ENCODE assay signal across 31 cellular contexts in genomic region chr1:43591181-43591580, GRCh38.
"Had no signal": no experiment of that assay in that cellular context is flagged by ENCODE, and none has a peak within 500 bp of the region (broad histone marks: within the 10 kb centered on the region; RNA-seq: fewer than 3 reads in every experiment).

No MANE protein-coding gene starts in this region.

- H3K36me3 ChIP-seq: breast epithelium had no signal

- H3K27ac Mint-ChIP-seq: activated B cell treated with CpG ODN at 0.5 μM for 24 hours; activated CD8-positive, alpha-beta T cell treated with anti-CD3 and anti-CD28 coated beads for 36 hours; activated naive CD8-positive, alpha-beta T cell; activated T-helper 17 cell treated with anti-CD3 and anti-CD28 coated beads, Interleukin-2, amount 50 U/mL, for 72 hours; T-helper 17 cell; T-helper 2 cell treated with Interferon-gamma antibody and Interleukin-4, amounts not matched to agents 5 μg/mL and 100 μg/mL, for 36 hours had no signal

- H3K4me1 Mint-ChIP-seq: activated B cell treated with CpG ODN at 0.5 μM for 24 hours; activated T-helper 17 cell treated with anti-CD3 and anti-CD28 coated beads, Interleukin-2, amount 50 U/mL, for 72 hours; T-helper 17 cell had no signal

- H3K9me3 Mint-ChIP-seq: activated B cell treated with CpG ODN at 0.5 μM for 24 hours; activated CD8-positive, alpha-beta T cell treated with anti-CD3 and anti-CD28 coated beads for 36 hours; activated T-cell treated with anti-CD3 and anti-CD28 coated beads, Interleukin-2, amount 50 U/mL, for 4 hours; activated T-helper 17 cell treated with anti-CD3 and anti-CD28 coated beads, Interleukin-2, amount 50 U/mL, for 72 hours; brain; T-helper 2 cell treated with Interferon-gamma antibody and Interleukin-4, amounts not matched to agents 5 μg/mL and 100 μg/mL, for 36 hours had no signal

- DNase-seq: activated B cell treated with CpG ODN at 0.5 μM for 24 hours; activated CD4-positive, alpha-beta T cell treated with anti-CD3 and anti-CD28 coated beads for 48 hours; activated CD4-positive, alpha-beta T cell treated with anti-CD3 and anti-CD28 coated beads, Interleukin-2, amount 50 U/mL, for 1 hour; activated CD4-positive, alpha-beta T cell treated with anti-CD3 and anti-CD28 coated beads, Interleukin-2, amount 50 U/mL, for 48 hours; activated CD8-positive, alpha-beta memory T cell treated with anti-CD3 and anti-CD28 coated beads for 24 hours; activated CD8-positive, alpha-beta T cell treated with anti-CD3 and anti-CD28 coated beads for 36 hours; activated effector memory CD4-positive, alpha-beta T cell treated with Interleukin-2 at 50 U/mL for 16 hours; activated gamma-delta T cell treated with Interleukin-2 at 50 U/mL for 16 hours; activated naive CD4-positive, alpha-beta T cell treated with anti-CD3 and anti-CD28 coated beads, Interleukin-2, amount 50 U/mL, for 16 hours; activated naive CD4-positive, alpha-beta T cell treated with Interleukin-2 at 50 U/mL for 16 hours; activated T-cell treated with anti-CD3 and anti-CD28 coated beads, Interleukin-2, amount 50 U/mL, for 4 hours; central memory CD4-positive, alpha-beta T cell; cerebellar nuclear complex; colonic mucosa; effector CD8-positive, alpha-beta T cell; foreskin fibroblast; T-helper 1 cell; T-helper 17 cell; T1000; WERI-Rb-1 had no signal

- H3K9me3 ChIP-seq: ascending aorta, breast epithelium, colonic mucosa had no signal

- H3K4me3 Mint-ChIP-seq: activated B cell treated with CpG ODN at 0.5 μM for 24 hours; activated CD8-positive, alpha-beta T cell treated with anti-CD3 and anti-CD28 coated beads for 36 hours; activated naive CD8-positive, alpha-beta T cell; activated T-cell treated with anti-CD3 and anti-CD28 coated beads, Interleukin-2, amount 50 U/mL, for 4 hours; activated T-helper 17 cell treated with anti-CD3 and anti-CD28 coated beads, Interleukin-2, amount 50 U/mL, for 72 hours; brain; T-helper 17 cell; T-helper 2 cell treated with Interferon-gamma antibody and Interleukin-4, amounts not matched to agents 5 μg/mL and 100 μg/mL, for 36 hours had no signal

- H3K27me3 Mint-ChIP-seq: activated B cell treated with CpG ODN at 0.5 μM for 24 hours; activated CD8-positive, alpha-beta T cell treated with anti-CD3 and anti-CD28 coated beads for 36 hours; activated naive CD8-positive, alpha-beta T cell; activated T-helper 17 cell treated with anti-CD3 and anti-CD28 coated beads, Interleukin-2, amount 50 U/mL, for 72 hours; brain; T-helper 17 cell had no signal

- H3K27me3 ChIP-seq: ascending aorta, breast epithelium, cardiac muscle cell, colonic mucosa had no signal

- ATAC-seq: activated CD4-positive, CD25-positive, alpha-beta regulatory T cell treated with anti-CD3 and anti-CD28 coated beads, Interleukin-2, amount 50 U/mL, for 24 hours; activated CD8-positive, alpha-beta T cell treated with anti-CD3 and anti-CD28 coated beads for 36 hours; activated T-cell treated with anti-CD3 and anti-CD28 coated beads, Interleukin-2, amount 50 U/mL, for 4 hours; activated T-helper 17 cell treated with anti-CD3 and anti-CD28 coated beads, Interleukin-2, amount 50 U/mL, for 72 hours; esophagus mucosa; T-helper 17 cell had no signal

- H3K27ac ChIP-seq: ascending aorta, breast epithelium, cardiac muscle cell, colonic mucosa, WERI-Rb-1 had no signal

- H3K4me1 ChIP-seq: ascending aorta, breast epithelium, colonic mucosa had no signal

- FAIRE-seq: endometrium, frontal cortex had no signal

- H3K36me3 Mint-ChIP-seq: activated naive CD8-positive, alpha-beta T cell had no signal

- H3K4me3 ChIP-seq: ascending aorta, breast epithelium, cardiac muscle cell, colonic mucosa had no signal
